21 cellular contexts compared by ENCODE assay signal in genomic region chr16:88427376-88427775, GRCh38. TPM values are rescaled to one million over a fixed set of nuclear protein-coding genes. Genes with fewer than 3 reads are reported as not detected.
DNase-seq lines count a peak whose midpoint lies in the region.
"Had no signal": no experiment of that assay in that cellular context is flagged by ENCODE, and none has a peak within 500 bp of the region (broad histone marks: within the 10 kb centered on the region; RNA-seq: fewer than 3 reads in every experiment).

No MANE protein-coding gene starts in this region.

- H3K9ac ChIP-seq in BLaER1 (no peak overlapping the region), neuronal stem cell (ENCODE audit: low read depth, low read length, poor library complexity) (no peak overlapping the region)

- H3K27me3 Mint-ChIP-seq in CD8-positive, alpha-beta memory T cell, result no peaks in the 10 kb centered on the region
- H3K27me3 Mint-ChIP-seq: B cell; CD4-positive, alpha-beta T cell had no signal

- no peak overlapping the region for H2BK120ac ChIP-seq in neuronal stem cell (ENCODE audit: low read depth, low read length)

- peaks cover 3% of the 10 kb centered on the region for H3K79me1 ChIP-seq in neuronal stem cell (ENCODE audit: low read depth, low read length)

- H3K18ac ChIP-seq in neuronal stem cell (ENCODE audit: low read length), result no peak overlapping the region

- H3K4me1 Mint-ChIP-seq in CD8-positive, alpha-beta memory T cell, result peaks cover 0 to 20% (median 5%) of the 10 kb centered on the region in 3 donors

- H2BK5ac ChIP-seq in neuronal stem cell (ENCODE audit: low read length), result no peak overlapping the region

- H3K27ac ChIP-seq in BLaER1 (no peak overlapping the region), neuronal stem cell (replicated peaks; ENCODE audit: low read length) (no peak overlapping the region)
- no peak overlapping the region for H3K27ac ChIP-seq in CD8-positive, alpha-beta memory T cell (ENCODE audit: low read depth, low read length)
- H3K27ac ChIP-seq: 22Rv1, A549, C4-2B had no signal

- peaks cover 50% of the 10 kb centered on the region for H3K27me3 ChIP-seq in BLaER1
- H3K27me3 ChIP-seq in H7 (ENCODE audit: control insufficient read depth, insufficient read depth, low read length), result no peaks in the 10 kb centered on the region
- H3K27me3 ChIP-seq in neuronal stem cell (ENCODE audit: control insufficient read depth in 3 of 3, insufficient read depth in 3 of 3, low read depth in 1 of 3, low read length in 3 of 3), result peaks cover 0 to 18% (median 6%) of the 10 kb centered on the region in 3 experiments
- H3K27me3 ChIP-seq in CD8-positive, alpha-beta memory T cell (ENCODE audit: insufficient read depth, low read length, poor library complexity, severe bottlenecking), result no peaks in the 10 kb centered on the region

- no peaks in the 10 kb centered on the region for H3K36me3 Mint-ChIP-seq in CD8-positive, alpha-beta memory T cell
- H3K36me3 Mint-ChIP-seq: CD8-positive, alpha-beta T cell had no signal

- peak overlapping the region; percentile 67 for H2BK15ac ChIP-seq in neuronal stem cell (ENCODE audit: low read length)

- no peaks in the 10 kb centered on the region for H3K36me3 ChIP-seq in BLaER1
- no peaks in the 10 kb centered on the region for H3K36me3 ChIP-seq in H7 (replicated peaks; ENCODE audit: control insufficient read depth, insufficient read depth, low read length)
- H3K36me3 ChIP-seq in neuronal stem cell (replicated peaks in 1 of 2; ENCODE audit: control insufficient read depth in 2 of 2, insufficient read depth in 2 of 2, low read length in 2 of 2), result no peaks in the 10 kb centered on the region
- H3K36me3 ChIP-seq in CD8-positive, alpha-beta memory T cell (ENCODE audit: insufficient read depth, low read length), result no peaks in the 10 kb centered on the region

- H3K9me3 Mint-ChIP-seq in CD8-positive, alpha-beta memory T cell, result no peaks in the 10 kb centered on the region
- H3K9me3 Mint-ChIP-seq: CD4-positive, alpha-beta T cell; CD8-positive, alpha-beta T cell had no signal

- POLR2A ChIA-PET in CD8-positive, alpha-beta memory T cell (lab: Charles Lee), result no interaction called here

- H3K9me3 ChIP-seq in BLaER1 (no peaks in the 10 kb centered on the region), neuronal stem cell (replicated peaks in 1 of 2; ENCODE audit: control insufficient read depth in 2 of 2, insufficient read depth in 1 of 2, low read depth in 1 of 2, low read length in 2 of 2) (no peaks in the 10 kb centered on the region)
- no peaks in the 10 kb centered on the region for H3K9me3 ChIP-seq in CD8-positive, alpha-beta memory T cell (ENCODE audit: low read length)
- H3K9me3 ChIP-seq: A549 had no signal

- H3K4ac ChIP-seq in neuronal stem cell (ENCODE audit: low read length), result peak overlapping the region; percentile 37

- H3K4me3 Mint-ChIP-seq in CD8-positive, alpha-beta memory T cell, result no peak overlapping the region
- H3K4me3 Mint-ChIP-seq: CD4-positive, alpha-beta T cell; CD8-positive, alpha-beta T cell had no signal

- H3K4me3 ChIP-seq in BLaER1 (no peak overlapping the region), H7 (ENCODE audit: insufficient read depth, low read depth, low read length) (no peak overlapping the region), neuronal stem cell (ENCODE audit: low read length in 2 of 2) (no peak overlapping the region)
- no peak overlapping the region for H3K4me3 ChIP-seq in CD8-positive, alpha-beta memory T cell (ENCODE audit: low read length)
- H3K4me3 ChIP-seq: A549, GM12878 had no signal

- H3K23ac ChIP-seq in neuronal stem cell (ENCODE audit: low read depth, low read length, poor library complexity), result no peak overlapping the region

- H3K4me1 ChIP-seq in BLaER1 (peaks cover 51% of the 10 kb centered on the region), neuronal stem cell (ENCODE audit: control insufficient read depth in 2 of 2, insufficient read depth in 1 of 2, low read depth in 1 of 2, low read length in 2 of 2) (no peaks in the 10 kb centered on the region)
- no peaks in the 10 kb centered on the region for H3K4me1 ChIP-seq in CD8-positive, alpha-beta memory T cell (ENCODE audit: insufficient read depth, low read length)
- H3K4me1 ChIP-seq: A549 had no signal

- WGBS in neuronal stem cell (ENCODE audit: extremely low coverage in 2 of 2, insufficient read length in 2 of 2, insufficient replicate concordance in 1 of 2), 2 donors, result no CpG with 5 or more reads among the region's 19 CpGs

- peak; percentile 61 for DNase-seq in H7
- no peak for DNase-seq in neuronal stem cell (ENCODE audit: low spot score)
- DNase-seq in occipital lobe (lab: John Stamatoyannopoulos, UW), result no peak
- DNase-seq in CD8-positive, alpha-beta memory T cell, result no peak
- DNase-seq: AML-193; CD4-positive, alpha-beta T cell; CD8-positive, alpha-beta T cell; COR-L47; DMS 273 treated with DMSO at 0.1 percent for 48 hours; DMS153; DMS53; DMS79; DND-41; EL; GDM1 had no signal

- peak overlapping the region; percentile 99; the same call in 1 of the 2 replicates for H3K4me2 ChIP-seq in BLaER1
- H3K4me2 ChIP-seq in neuronal stem cell (ENCODE audit: insufficient read depth, low read length, poor library complexity, severe bottlenecking), result no peak overlapping the region
- H3K4me2 ChIP-seq: A549 had no signal

- H2AK5ac ChIP-seq in neuronal stem cell (ENCODE audit: low read depth, low read length), result peak overlapping the region; percentile 88

- CTCF ChIA-PET in CD8-positive, alpha-beta memory T cell (lab: Charles Lee), result interaction anchor here (1.2 kb wide), 1 partner anchor 10 kb away, joined by 4 read pairs; no protein-coding TSS in a partner anchor

- no peak overlapping the region for H2AFZ ChIP-seq in neuronal stem cell (ENCODE audit: low read length)

- no peak overlapping the region for H4K8ac ChIP-seq in neuronal stem cell (ENCODE audit: low read depth, low read length)

- no peak overlapping the region for H4K91ac ChIP-seq in neuronal stem cell (ENCODE audit: low read depth, low read length, poor library complexity)

- H3K27ac Mint-ChIP-seq in CD8-positive, alpha-beta memory T cell, result no peak overlapping the region
- H3K27ac Mint-ChIP-seq: B cell; CD4-positive, alpha-beta T cell; CD8-positive, alpha-beta T cell had no signal

- H2BK12ac ChIP-seq in neuronal stem cell (ENCODE audit: low read length), result no peak overlapping the region

- peaks cover 66% of the 10 kb centered on the region for H4K20me1 ChIP-seq in BLaER1

- no peak overlapping the region for H3K14ac ChIP-seq in neuronal stem cell (ENCODE audit: low read length)

RNA-seq across cellular contexts. Expression of gene ZFPM1, which starts 25.7 kb away (rescaled TPM):
- 1.1 and 1.7 TPM in 2 replicates for total RNA-seq in H7 (2014; rRNA removed; shearing (Covaris generic))
- 3.8 TPM for polyA plus RNA-seq in neuronal stem cell (2013, experiment 1 of 2)
- 4.0 TPM for polyA plus RNA-seq in neuronal stem cell (2013, experiment 2 of 2)
- total RNA-seq in occipital lobe, result 1.2 TPM
- total RNA-seq in CD8-positive, alpha-beta memory T cell, result 10 to 100 TPM; 15.5 to 16.7 TPM
- 0.71 TPM for polyA plus RNA-seq in CD8-positive, alpha-beta memory T cell

RNA-seq across cellular contexts. Expression of gene ZNF469, which starts 44.6 kb away (rescaled TPM):
- 0.28 and 0.44 TPM in 2 replicates for total RNA-seq in H7 (2014; rRNA removed; shearing (Covaris generic))
- 0.26 TPM for polyA plus RNA-seq in neuronal stem cell (2013, experiment 1 of 2)
- polyA plus RNA-seq in neuronal stem cell (2013, experiment 2 of 2), result 0.29 TPM
- total RNA-seq in occipital lobe, result 0.31 TPM
- total RNA-seq in CD8-positive, alpha-beta memory T cell, result 1 to 10 TPM; 1.5 to 1.7 TPM
- polyA plus RNA-seq in CD8-positive, alpha-beta memory T cell, result 0.23 TPM
